Comparison of ENCODE assay signal across 33 cellular contexts in genomic region chr9:15333376-15333881, GRCh38. TPM values are rescaled to one million over a fixed set of nuclear protein-coding genes. Genes with fewer than 3 reads are reported as not detected.
DNase-seq lines count a peak whose midpoint lies in the region; ATAC-seq, FAIRE-seq and TF ChIP-seq lines count a peak whose summit lies in the region.
"Had no signal": no experiment of that assay in that cellular context is flagged by ENCODE, and none has a peak within 500 bp of the region (broad histone marks: within the 10 kb centered on the region; RNA-seq: fewer than 3 reads in every experiment).

No MANE protein-coding gene starts in this region.

- no peaks in the 10 kb centered on the region for H3K9me3 ChIP-seq in SK-N-SH
- H3K9me3 ChIP-seq: esophagus muscularis mucosa, left ventricle myocardium inferior, testis had no signal

- DNase-seq in SK-N-SH (no peak), mucosa of gallbladder (ENCODE audit: low spot score) (peak; percentile 56), COLO668 (lab: John Stamatoyannopoulos, UW; ENCODE audit: unreplicated experiment) (no peak), Ammon's horn (ENCODE audit: low spot score) (no peak)
- DNase-seq: activated CD4-positive, alpha-beta T cell treated with anti-CD3 and anti-CD28 coated beads for 1 hour; activated CD8-positive, alpha-beta T cell treated with anti-CD3 and anti-CD28 coated beads, Interleukin-2, amount 10 ng/mL, durations not matched to agents 7 days and 5 days; activated effector memory CD4-positive, alpha-beta T cell treated with Interleukin-2 at 50 U/mL for 16 hours; activated T-cell treated with anti-CD3 and anti-CD28 coated beads for 4 hours; aorta; CD4-positive, alpha-beta memory T cell; foreskin keratinocyte; H7; KBM-7; left ventricle myocardium inferior; NCI-H1417 treated with DMSO at 0.1 percent for 48 hours; NCI-H2081 treated with DMSO at 0.1 percent for 48 hours; NCI-H345; NCI-H748 treated with DMSO at 0.1 percent for 48 hours; nephron progenitor cell; RPMI8226; stimulated activated CD4-positive, alpha-beta T cell treated with anti-CD3 and anti-CD28 coated beads, Interleukin-4, amount 100 ng/mL, for 4 hours; testis had no signal

- FAIRE-seq in islet of Langerhans (lab: Jason Lieb, UNC), result peak; percentile 88
- FAIRE-seq: G401.6, TTC549 had no signal

- POLR2A ChIA-PET in SK-N-SH (lab: Yijun Ruan, JAX), result no interaction called here

- no peak overlapping the region for H3K4me2 ChIP-seq in SK-N-SH

- H3K27ac ChIP-seq in SK-N-SH (ENCODE audit: low read depth in 2 of 2, low read length in 1 of 2), result no peak overlapping the region
- H3K27ac ChIP-seq: cardiac muscle cell, esophagus muscularis mucosa, foreskin keratinocyte, left ventricle myocardium inferior, parathyroid adenoma, testis had no signal

- no peak for TF ChIP-seq RAD21 in SK-N-SH (IDR thresholded peaks at IDR 0.05; ENCODE audit: low read length)

- no peak overlapping the region for H3K9ac ChIP-seq in SK-N-SH
- H3K9ac ChIP-seq: parathyroid adenoma had no signal

- CTCF ChIA-PET in SK-N-SH (lab: Yijun Ruan, JAX), result no interaction called here

- WGBS in SK-N-SH (ENCODE audit: low lambda C conversion rate), result 36% methylated on average over 4 of the region's 4 CpGs

- 0 out of 2 replicates have a peak overlapping the region, but pooled peaks have one; percentile 35 for H2AFZ ChIP-seq in SK-N-SH (ENCODE audit: low read depth)
- H2AFZ ChIP-seq: parathyroid adenoma had no signal

- no peaks in the 10 kb centered on the region for H3K27me3 ChIP-seq in SK-N-SH (ENCODE audit: insufficient read depth)
- H3K27me3 ChIP-seq: cardiac muscle cell, esophagus muscularis mucosa, foreskin keratinocyte, testis had no signal

- H3K9me2 ChIP-seq in SK-N-SH, result no peaks in the 10 kb centered on the region

- no peaks in the 10 kb centered on the region for H4K20me1 ChIP-seq in SK-N-SH (ENCODE audit: insufficient read depth)

- H3K4me1 ChIP-seq in SK-N-SH (ENCODE audit: control insufficient read depth in 1 of 2, insufficient read depth in 2 of 2, low read depth in 1 of 2, low read length in 1 of 2), result no peaks in the 10 kb centered on the region
- H3K4me1 ChIP-seq: esophagus muscularis mucosa, foreskin keratinocyte, left ventricle myocardium inferior, parathyroid adenoma, testis had no signal

- H3K79me2 ChIP-seq in SK-N-SH (ENCODE audit: insufficient read depth), result no peaks in the 10 kb centered on the region
- H3K79me2 ChIP-seq: parathyroid adenoma had no signal

- H3K36me3 ChIP-seq in SK-N-SH (replicated peaks in 1 of 2; ENCODE audit: control insufficient read depth in 1 of 2, insufficient read depth in 2 of 2, low read length in 1 of 2), result no peaks in the 10 kb centered on the region
- H3K36me3 ChIP-seq: cardiac muscle cell, esophagus muscularis mucosa, left ventricle myocardium inferior had no signal

- ATAC-seq in SK-N-SH treated with all-trans-retinoic acid at 6 μM for 48 hours, result no peak
- ATAC-seq in GM18907 (IDR thresholded peaks at IDR 0.05; ENCODE audit: unreplicated experiment), result no peak
- no peak for ATAC-seq in GM19324 (IDR thresholded peaks at IDR 0.05; ENCODE audit: low FRiP score, unreplicated experiment)
- ATAC-seq: activated CD8-positive, alpha-beta T cell treated with anti-CD3 and anti-CD28 coated beads, Interleukin-2, amount 10 ng/mL, durations not matched to agents 7 days and 5 days; foreskin keratinocyte; sciatic nerve; stimulated activated memory B cell treated with anti-CD40 and anti-IgM and Interleukin-4, amounts not matched to agents 10 μg/mL and 1 μg/mL and 100 μg/mL, for 72 hours had no signal

- TF ChIP-seq EP300 in SK-N-SH (IDR thresholded peaks at IDR 0.05; ENCODE audit: borderline replicate concordance in 1 of 2, low read depth in 1 of 2, low read length in 1 of 2), result no peak

- H3F3A ChIP-seq in SK-N-SH (replicated peaks; ENCODE audit: insufficient read depth), result no peaks in the 10 kb centered on the region

- no peak for TF ChIP-seq CTCF in SK-N-SH (IDR thresholded peaks at IDR 0.05)

- H3K4me3 ChIP-seq in SK-N-SH (ENCODE audit: low read depth in 2 of 2, low read length in 1 of 2), result no peak overlapping the region
- H3K4me3 ChIP-seq: cardiac muscle cell, esophagus muscularis mucosa, left ventricle myocardium inferior, testis had no signal

TF ChIP-seq in SK-N-SH, 30 proteins besides CTCF, POLR2A, EP300 and RAD21 (continues in another document):
- no peak for TF ChIP-seq FOXM1 (IDR thresholded peaks at IDR 0.05; ENCODE audit: low read depth)
- TF ChIP-seq RXRA (IDR thresholded peaks at IDR 0.05; ENCODE audit: borderline replicate concordance, low read depth), result no peak
- no peak for TF ChIP-seq MEF2A (IDR thresholded peaks at IDR 0.05; ENCODE audit: borderline replicate concordance, low read depth)
- no peak for TF ChIP-seq EZH2phosphoT487 (IDR thresholded peaks at IDR 0.05; ENCODE audit: borderline replicate concordance, low read depth)
- TF ChIP-seq ZBTB33 (IDR thresholded peaks at IDR 0.05; ENCODE audit: borderline replicate concordance, low read depth), result no peak
- no peak for TF ChIP-seq TCF12 (IDR thresholded peaks at IDR 0.05)
- no peak for TF ChIP-seq USF1 (IDR thresholded peaks at IDR 0.05; ENCODE audit: borderline replicate concordance, low read depth)
- no peak for TF ChIP-seq JUND (IDR thresholded peaks at IDR 0.05)
- TF ChIP-seq POLR2AphosphoS5 (IDR thresholded peaks at IDR 0.05; ENCODE audit: low read depth, low read length), result no peak
- no peak for TF ChIP-seq MAX (IDR thresholded peaks at IDR 0.05; ENCODE audit: low read depth)

TF ChIP-seq in SK-N-SH treated with all-trans-retinoic acid at 6 μM for 48 hours, 23 proteins besides CTCF, POLR2A, EP300 and RAD21 (continues in another document):
- TF ChIP-seq RARB (CRISPR knock-in tag; IDR thresholded peaks at IDR 0.05), result no peak
- no peak for TF ChIP-seq CREB5 (CRISPR knock-in tag; IDR thresholded peaks at IDR 0.05; ENCODE audit: low read depth)
- no peak for TF ChIP-seq ZNF70 (CRISPR knock-in tag; IDR thresholded peaks at IDR 0.05)
- TF ChIP-seq SNAI2 (CRISPR knock-in tag; IDR thresholded peaks at IDR 0.05), result no peak
- no peak for TF ChIP-seq ESRRG (CRISPR knock-in tag; IDR thresholded peaks at IDR 0.05)
- no peak for TF ChIP-seq ARNTL (CRISPR knock-in tag; IDR thresholded peaks at IDR 0.05; ENCODE audit: borderline replicate concordance, low read depth)
- TF ChIP-seq CSRNP3 (CRISPR knock-in tag; IDR thresholded peaks at IDR 0.05), result no peak
- no peak for TF ChIP-seq ZNF8 (CRISPR knock-in tag; IDR thresholded peaks at IDR 0.05)
- TF ChIP-seq ZFP30 (CRISPR knock-in tag; IDR thresholded peaks at IDR 0.05), result no peak
- no peak for TF ChIP-seq PPARA (CRISPR knock-in tag; IDR thresholded peaks at IDR 0.05; ENCODE audit: borderline replicate concordance)
- no peak for TF ChIP-seq PATZ1 (CRISPR knock-in tag; IDR thresholded peaks at IDR 0.05; ENCODE audit: borderline replicate concordance)

RNA-seq across cellular contexts. Expression of gene TTC39B, which starts 26.4 kb away (rescaled TPM):
- 0.54 and 0.78 TPM in 2 replicates for polyA plus RNA-seq in SK-N-SH (2012; rRNA removed)
- 0.47 and 0.51 TPM in 2 replicates for polyA plus RNA-seq in SK-N-SH (2012; cell fraction: cytosol; rRNA removed)
- polyA plus RNA-seq in SK-N-SH (2012; cell fraction: nucleus; rRNA removed), result 1.3 and 2.6 TPM in 2 replicates
- 30.2 TPM for total RNA-seq in mucosa of gallbladder
